Comparison of ENCODE assay signal across 25 cellular contexts in genomic region chr12:84826925-84827324, GRCh38.
"Had no signal": no experiment of that assay in that cellular context is flagged by ENCODE, and none has a peak within 500 bp of the region (broad histone marks: within the 10 kb centered on the region; RNA-seq: fewer than 3 reads in every experiment).

No MANE protein-coding gene starts in this region.

- H3K27ac ChIP-seq: colonic mucosa, epithelial cell of prostate, esophagus squamous epithelium, gastrocnemius medialis, heart right ventricle, left lung, lower lobe of right lung had no signal

- H3K27me3 Mint-ChIP-seq: dendritic cell treated with granulocyte-macrophage colony-stimulating factor and Interleukin-4, amounts not matched to agents 40 ng/mL and 50 ng/mL, for 4 days; effector memory CD8-positive, alpha-beta T cell; naive B cell had no signal

- H3K36me3 ChIP-seq: colonic mucosa, esophagus squamous epithelium, gastrocnemius medialis, heart right ventricle, left lung, lower lobe of right lung had no signal

- ATAC-seq: effector memory CD8-positive, alpha-beta T cell; esophagus mucosa; gastrocnemius medialis; heart right ventricle; left cardiac atrium; left lung; left ventricle myocardium superior; lower lobe of right lung; mucosa of descending colon had no signal

- H3K9me3 Mint-ChIP-seq: dendritic cell treated with granulocyte-macrophage colony-stimulating factor and Interleukin-4, amounts not matched to agents 40 ng/mL and 50 ng/mL, for 4 days; naive B cell had no signal

- H3K27ac Mint-ChIP-seq: dendritic cell treated with granulocyte-macrophage colony-stimulating factor and Interleukin-4, amounts not matched to agents 40 ng/mL and 50 ng/mL, for 4 days; effector memory CD8-positive, alpha-beta T cell; endodermal cell; mesothelial cell of epicardium; naive B cell had no signal

- H3K4me1 Mint-ChIP-seq: naive B cell had no signal

- H3K27me3 ChIP-seq: colonic mucosa, esophagus squamous epithelium, gastrocnemius medialis, heart right ventricle, left lung had no signal

- H3K4me1 ChIP-seq: colonic mucosa, esophagus squamous epithelium, gastrocnemius medialis, left lung, lower lobe of right lung had no signal

- DNase-seq: colonic mucosa; cortex of kidney; effector CD8-positive, alpha-beta T cell; effector memory CD8-positive, alpha-beta T cell; endodermal cell; erythroblast; esophagus squamous epithelium; foreskin fibroblast; foreskin melanocyte; gastrocnemius medialis; glutamatergic neuron; head of caudate nucleus; heart right ventricle; hippocampal formation; left cardiac atrium; left lung; left ventricle myocardium superior; lower lobe of right lung; mesenchymal stem cell; mucosa of descending colon; naive B cell had no signal

- H3K9me3 ChIP-seq: colonic mucosa, esophagus squamous epithelium, gastrocnemius medialis, heart right ventricle, left lung, lower lobe of right lung, mucosa of descending colon had no signal

- H3K4me3 ChIP-seq: colonic mucosa, esophagus squamous epithelium, gastrocnemius medialis, heart right ventricle, left lung, lower lobe of right lung, mucosa of descending colon had no signal

- H3K4me3 Mint-ChIP-seq: dendritic cell treated with granulocyte-macrophage colony-stimulating factor and Interleukin-4, amounts not matched to agents 40 ng/mL and 50 ng/mL, for 4 days; effector memory CD8-positive, alpha-beta T cell; endodermal cell; mesothelial cell of epicardium; naive B cell had no signal

- H3K36me3 Mint-ChIP-seq: mesothelial cell of epicardium, naive B cell had no signal
